ENCODE assay signal across 11 cellular contexts in genomic region chr10:8056378-8056777, GRCh38. TPM values are rescaled to one million over a fixed set of nuclear protein-coding genes. Genes with fewer than 3 reads are reported as not detected.
A peak's percentile ranks its signal among the peaks of the same experiment; 100 is the strongest.
DNase-seq lines count a peak whose midpoint lies in the region; ATAC-seq and TF ChIP-seq lines count a peak whose summit lies in the region.
"Had no signal": no experiment of that assay in that cellular context is flagged by ENCODE, and none has a peak within 500 bp of the region (broad histone marks: within the 10 kb centered on the region; RNA-seq: fewer than 3 reads in every experiment).

No MANE protein-coding gene starts in this region.

- H3K4me2 ChIP-seq in Loucy (ENCODE audit: low read depth, low read length, poor library complexity, severe bottlenecking): peak overlapping the region; percentile 85

- H3K9ac ChIP-seq in Loucy (ENCODE audit: low read depth, low read length, poor library complexity, severe bottlenecking): peak overlapping the region; percentile 99

- H3K79me2 ChIP-seq in Loucy (ENCODE audit: insufficient read depth, low read length): peaks cover 78% of the 10 kb centered on the region

- peak in 2 of 5 donors; percentile 9 to 19 for DNase-seq in CD4-positive, alpha-beta memory T cell
- DNase-seq in effector memory CD8-positive, alpha-beta T cell: no peak
- no peak for DNase-seq in neural crest cell (ENCODE audit: low read depth, low spot score)
- DNase-seq in NCI-H1105 (lab: John Stamatoyannopoulos, UW): no peak
- DNase-seq in HAP-1 (ENCODE audit: low spot score in 2 of 2): no peak
- DNase-seq in NCI-H146 treated with DMSO at 0.1 percent for 48 hours (lab: John Stamatoyannopoulos, UW; ENCODE audit: unreplicated experiment): no peak
- DNase-seq: NCI-H146, SHP77 treated with DMSO at 0.1 percent for 48 hours had no signal

- CTCF ChIA-PET in CD4-positive, alpha-beta memory T cell (lab: Charles Lee; ENCODE audit: partially characterized antibody): interaction anchor here (1.5 to 2.0 kb wide), 4 partner anchors 16 to 373 kb away, joined by 3 to 9 read pairs (median 4); no protein-coding TSS in a partner anchor

- peaks cover 18% of the 10 kb centered on the region for H3K27me3 ChIP-seq in CD4-positive, alpha-beta memory T cell (ENCODE audit: insufficient read depth, low read length)
- H3K27me3 ChIP-seq in Loucy (ENCODE audit: insufficient read depth, low read length, poor library complexity, severe bottlenecking) (peaks cover 32% of the 10 kb centered on the region), HAP-1 (ENCODE audit: low read depth) (no peaks in the 10 kb centered on the region)

- peaks cover 34 to 80% (median 57%) of the 10 kb centered on the region in 4 donors for H3K4me1 Mint-ChIP-seq in CD4-positive, alpha-beta memory T cell
- peaks cover 56 to 61% of the 10 kb centered on the region in 2 donors for H3K4me1 Mint-ChIP-seq in effector memory CD8-positive, alpha-beta T cell (ENCODE audit: low read depth in 2 of 2)
- peaks cover 26% of the 10 kb centered on the region for H3K4me1 Mint-ChIP-seq in neural crest cell

- H3K27me3 Mint-ChIP-seq in CD4-positive, alpha-beta memory T cell: peaks cover 12 to 20% of the 10 kb centered on the region in 2 donors
- peaks cover 16 to 19% of the 10 kb centered on the region in 2 donors for H3K27me3 Mint-ChIP-seq in effector memory CD8-positive, alpha-beta T cell
- peaks cover 97% of the 10 kb centered on the region for H3K27me3 Mint-ChIP-seq in neural crest cell (ENCODE audit: low read depth)

- no peaks in the 10 kb centered on the region for H3K9me3 ChIP-seq in CD4-positive, alpha-beta memory T cell (ENCODE audit: control insufficient read depth in 1 of 2, low read length in 2 of 2)
- H3K9me3 ChIP-seq in Loucy (ENCODE audit: insufficient read depth, low read depth, low read length) (no peaks in the 10 kb centered on the region), HAP-1 (no peaks in the 10 kb centered on the region)

- POLR2A ChIA-PET in CD4-positive, alpha-beta memory T cell (lab: Charles Lee; ENCODE audit: partially characterized antibody): interaction anchor here (0.6 to 8.5 kb wide), 15 partner anchors 8 to 962 kb away, joined by 3 to 145 read pairs (median 4); no protein-coding TSS in a partner anchor

- H3K4me3 Mint-ChIP-seq in CD4-positive, alpha-beta memory T cell: peak overlapping the region; percentile 94 to 100 (median 98)
- peak overlapping the region; percentile 90 to 97 for H3K4me3 Mint-ChIP-seq in effector memory CD8-positive, alpha-beta T cell
- peak overlapping the region; percentile 80 for H3K4me3 Mint-ChIP-seq in neural crest cell

- no peaks in the 10 kb centered on the region for H3K9me2 ChIP-seq in Loucy (replicated peaks; ENCODE audit: low read depth, low read length)

- H3K4me3 ChIP-seq in CD4-positive, alpha-beta memory T cell (ENCODE audit: low read length in 2 of 2): peak overlapping the region; percentile 71 to 94
- H3K4me3 ChIP-seq in Loucy (ENCODE audit: low read length, poor library complexity, severe bottlenecking): peak overlapping the region; percentile 97
- no peak overlapping the region for H3K4me3 ChIP-seq in HAP-1

- intact Hi-C loops in CD4-positive, alpha-beta memory T cell (cut with micrococcal nuclease): loop anchor here (2.0 kb wide), 5 partner anchors 80 to 1152 kb away; no protein-coding TSS in a partner anchor

- peaks cover 61% of the 10 kb centered on the region for H3K4me1 ChIP-seq in CD4-positive, alpha-beta memory T cell (ENCODE audit: insufficient read depth, low read length)
- H3K4me1 ChIP-seq in Loucy (ENCODE audit: insufficient read depth, low read length, poor library complexity, severe bottlenecking): peaks cover 8% of the 10 kb centered on the region
- peaks cover 10% of the 10 kb centered on the region for H3K4me1 ChIP-seq in HAP-1

- peak overlapping the region; percentile 83 for H3K27ac ChIP-seq in CD4-positive, alpha-beta memory T cell (ENCODE audit: low read depth, low read length)

- peaks cover 11% of the 10 kb centered on the region for H3K36me3 ChIP-seq in CD4-positive, alpha-beta memory T cell (ENCODE audit: insufficient read depth, low read length)
- H3K36me3 ChIP-seq in Loucy (ENCODE audit: insufficient read depth, low read length): peaks cover 48% of the 10 kb centered on the region
- peaks cover 7% of the 10 kb centered on the region for H3K36me3 ChIP-seq in HAP-1 (replicated peaks)

- no peak overlapping the region for H2AFZ ChIP-seq in Loucy (ENCODE audit: low read length)

- in situ Hi-C loops in HAP-1 (cut with MboI; ENCODE audit: low sequenced_read_pairs): no loop called here

- peak overlapping the region; percentile 93 to 99 (median 97) for H3K27ac Mint-ChIP-seq in CD4-positive, alpha-beta memory T cell
- peak overlapping the region; percentile 97 to 100 for H3K27ac Mint-ChIP-seq in effector memory CD8-positive, alpha-beta T cell
- H3K27ac Mint-ChIP-seq in neural crest cell (ENCODE audit: unreplicated experiment): no peak overlapping the region

- ATAC-seq in effector memory CD8-positive, alpha-beta T cell (replicated peaks): no peak
- ATAC-seq in HG03457 (IDR thresholded peaks at IDR 0.05; ENCODE audit: unreplicated experiment): no peak

- H4K20me1 ChIP-seq in Loucy (ENCODE audit: insufficient read depth, low read length, poor library complexity, severe bottlenecking): peaks cover 60% of the 10 kb centered on the region

- H3K9me3 Mint-ChIP-seq in CD4-positive, alpha-beta memory T cell: peaks cover 0 to 19% (median 0%) of the 10 kb centered on the region in 8 donors
- H3K9me3 Mint-ChIP-seq in effector memory CD8-positive, alpha-beta T cell: no peaks in the 10 kb centered on the region
- H3K9me3 Mint-ChIP-seq in neural crest cell: no peaks in the 10 kb centered on the region

- no peak for TF ChIP-seq CTCF in Loucy (conservative IDR thresholded peaks at IDR 0.05; ENCODE audit: low read length)
- TF ChIP-seq CTCF in neural crest cell (conservative IDR thresholded peaks at IDR 0.05): no peak

- H3K36me3 Mint-ChIP-seq in CD4-positive, alpha-beta memory T cell: peaks cover 40 to 73% of the 10 kb centered on the region in 2 donors
- H3K36me3 Mint-ChIP-seq in effector memory CD8-positive, alpha-beta T cell (ENCODE audit: insufficient read depth): peaks cover 93% of the 10 kb centered on the region
- H3K36me3 Mint-ChIP-seq in neural crest cell (ENCODE audit: low read depth): peaks cover 2% of the 10 kb centered on the region

- H3F3A ChIP-seq in Loucy (ENCODE audit: low read depth): 0 out of 2 replicates have a peak, but pooled peaks cover 12% of the 10 kb centered on the region

RNA-seq across cellular contexts. Expression of gene GATA3, which starts 1.9 kb away (rescaled TPM):
- 10 to 100 TPM; 61.9 to 63.8 TPM for total RNA-seq in CD4-positive, alpha-beta memory T cell
- polyA plus RNA-seq in CD4-positive, alpha-beta memory T cell: 10 to 100 TPM; 64.8 to 79.7 TPM
- 0.35 and 0.39 TPM in 2 replicates for total RNA-seq in neural crest cell
- total RNA-seq: fibroblast of villous mesenchyme had no signal

Comparison
In these comparisons a context has a peak if more than half of its experiments do, and no peak if none do; other contexts are left out.
1. RNA of gene GATA3, which starts 1.9 kb away (total RNA-seq): 61.9 to 63.8 TPM in CD4-positive, alpha-beta memory T cell; 0.35 to 0.39 TPM in neural crest cell; every median in the first group is over 10 times any median in the second.
2. Peak in every context shown above with its lines, with median percentiles within 50 percentile points of each other: H3K4me3 Mint-ChIP-seq.